10 cellular contexts compared by ENCODE assay signal in genomic region chr3:63914312-63914711, GRCh38. TPM values are rescaled to one million over a fixed set of nuclear protein-coding genes. Genes with fewer than 3 reads are reported as not detected.
DNase-seq lines count a peak whose midpoint lies in the region; ATAC-seq, FAIRE-seq and TF ChIP-seq lines count a peak whose summit lies in the region.
"Had no signal": no experiment of that assay in that cellular context is flagged by ENCODE, and none has a peak within 500 bp of the region (broad histone marks: within the 10 kb centered on the region; RNA-seq: fewer than 3 reads in every experiment).

No MANE protein-coding gene starts in this region.

- DNase-seq in CD4-positive, CD25-positive, alpha-beta regulatory T cell, result no peak
- DNase-seq in MV-4-11 (lab: John Stamatoyannopoulos, UW) (peak; percentile 29), activated gamma-delta T cell (lab: John Stamatoyannopoulos, UW) (no peak), urothelium cell line (ENCODE audit: low spot score) (no peak), NCI-H1694 (lab: John Stamatoyannopoulos, UW) (no peak)
- DNase-seq in effector memory CD8-positive, alpha-beta T cell, result no peak
- DNase-seq: activated CD4-positive, alpha-beta T cell treated with anti-CD3 and anti-CD28 coated beads, Interleukin-2, amount 50 U/mL, for 4 hours had no signal

- peaks cover 23% of the 10 kb centered on the region for H3K36me3 ChIP-seq in CD4-positive, CD25-positive, alpha-beta regulatory T cell (ENCODE audit: control insufficient read depth, insufficient read depth, low read length)

- peak overlapping the region; percentile 80 to 90 (median 83) for H3K27ac Mint-ChIP-seq in CD4-positive, CD25-positive, alpha-beta regulatory T cell
- H3K27ac Mint-ChIP-seq in effector memory CD8-positive, alpha-beta T cell, result peak overlapping the region; percentile 23 to 93
- no peak overlapping the region for H3K27ac Mint-ChIP-seq in nephron

- H3K9me3 ChIP-seq in CD4-positive, CD25-positive, alpha-beta regulatory T cell (ENCODE audit: control insufficient read depth in 2 of 2, low read length in 2 of 2), result no peaks in the 10 kb centered on the region
- H3K9me3 ChIP-seq: heart left ventricle had no signal

- H3K27me3 Mint-ChIP-seq in CD4-positive, CD25-positive, alpha-beta regulatory T cell, result peaks cover 9% of the 10 kb centered on the region
- H3K27me3 Mint-ChIP-seq in effector memory CD8-positive, alpha-beta T cell, result no peaks in the 10 kb centered on the region
- peaks cover 4% of the 10 kb centered on the region for H3K27me3 Mint-ChIP-seq in nephron (ENCODE audit: low read depth)

- H3K27ac ChIP-seq in CD4-positive, CD25-positive, alpha-beta regulatory T cell (ENCODE audit: insufficient read depth, low read length, poor library complexity, severe bottlenecking), result no peak overlapping the region

- no peak for ATAC-seq in CD4-positive, CD25-positive, alpha-beta regulatory T cell (ENCODE audit: low read depth in 2 of 2)
- no peak for ATAC-seq in effector memory CD8-positive, alpha-beta T cell (replicated peaks)
- ATAC-seq in HG02870 (IDR thresholded peaks at IDR 0.05; ENCODE audit: unreplicated experiment), result no peak
- ATAC-seq: heart left ventricle had no signal

- no peak for FAIRE-seq in urothelium cell line (lab: Jason Lieb, UNC)

- H3K4me1 Mint-ChIP-seq in CD4-positive, CD25-positive, alpha-beta regulatory T cell, result peaks cover 31 to 59% (median 49%) of the 10 kb centered on the region in 4 donors
- H3K4me1 Mint-ChIP-seq in effector memory CD8-positive, alpha-beta T cell (ENCODE audit: low read depth in 2 of 2), result peaks cover 25 to 52% of the 10 kb centered on the region in 2 donors
- H3K4me1 Mint-ChIP-seq in nephron, result peaks cover 9% of the 10 kb centered on the region

- no peak for TF ChIP-seq CTCF in nephron (IDR thresholded peaks at IDR 0.05; ENCODE audit: unreplicated experiment in 3 of 3)

- peak overlapping the region; percentile 85 to 92 (median 92) for H3K4me3 Mint-ChIP-seq in CD4-positive, CD25-positive, alpha-beta regulatory T cell
- H3K4me3 Mint-ChIP-seq in effector memory CD8-positive, alpha-beta T cell, result peak overlapping the region in 1 of 2 donors; percentile 90
- peak overlapping the region; percentile 88 to 95 (median 93) for H3K4me3 Mint-ChIP-seq in nephron

- peaks cover 21% of the 10 kb centered on the region for H3K4me1 ChIP-seq in CD4-positive, CD25-positive, alpha-beta regulatory T cell (ENCODE audit: control insufficient read depth, insufficient read depth, low read length, poor library complexity, severe bottlenecking)

- H3K27me3 ChIP-seq in CD4-positive, CD25-positive, alpha-beta regulatory T cell (ENCODE audit: control insufficient read depth, insufficient read depth, low read length), result no peaks in the 10 kb centered on the region
- H3K27me3 ChIP-seq: heart left ventricle had no signal

- no peak overlapping the region for H3K4me3 ChIP-seq in CD4-positive, CD25-positive, alpha-beta regulatory T cell (ENCODE audit: low read depth, low read length)

- no peaks in the 10 kb centered on the region for H3K9me3 Mint-ChIP-seq in CD4-positive, CD25-positive, alpha-beta regulatory T cell
- H3K9me3 Mint-ChIP-seq in effector memory CD8-positive, alpha-beta T cell, result no peaks in the 10 kb centered on the region
- H3K9me3 Mint-ChIP-seq in nephron, result no peaks in the 10 kb centered on the region

- peaks cover 26% of the 10 kb centered on the region for H3K36me3 Mint-ChIP-seq in CD4-positive, CD25-positive, alpha-beta regulatory T cell
- H3K36me3 Mint-ChIP-seq in effector memory CD8-positive, alpha-beta T cell (ENCODE audit: insufficient read depth), result peaks cover 44% of the 10 kb centered on the region
- H3K36me3 Mint-ChIP-seq in nephron (ENCODE audit: low read depth), result peaks cover 41% of the 10 kb centered on the region

RNA-seq across cellular contexts. Expression of gene SCAANT1, which starts 2.1 kb away (rescaled TPM):
- 4.7 TPM for total RNA-seq in CD4-positive, CD25-positive, alpha-beta regulatory T cell
- polyA plus RNA-seq in CD4-positive, CD25-positive, alpha-beta regulatory T cell, result not detected
- total RNA-seq: heart left ventricle had no signal
- polyA plus RNA-seq: heart left ventricle had no signal

RNA-seq across cellular contexts. Expression of gene ATXN7, which starts 50.6 kb away (rescaled TPM):
- 249 TPM for total RNA-seq in CD4-positive, CD25-positive, alpha-beta regulatory T cell
- polyA plus RNA-seq in CD4-positive, CD25-positive, alpha-beta regulatory T cell, result 10 to 100 TPM; 20.0 to 28.7 (median 23.4) TPM

RNA-seq across cellular contexts. Expression of gene THOC7, which starts 50.7 kb away (rescaled TPM):
- 37.3 TPM for total RNA-seq in CD4-positive, CD25-positive, alpha-beta regulatory T cell
- polyA plus RNA-seq in CD4-positive, CD25-positive, alpha-beta regulatory T cell, result 10 to 100 TPM; 73.8 to 96.7 (median 85.4) TPM

Comparison
In these comparisons a context has a peak if more than half of its experiments do, and no peak if none do; other contexts are left out.
1. H3K27ac Mint-ChIP-seq: peak in CD4-positive, CD25-positive, alpha-beta regulatory T cell (3 of 3) and effector memory CD8-positive, alpha-beta T cell (2 of 2); none in nephron (0 of 3).